Comparison of ENCODE assay signal across 20 cellular contexts in the genomic region with DNA sequence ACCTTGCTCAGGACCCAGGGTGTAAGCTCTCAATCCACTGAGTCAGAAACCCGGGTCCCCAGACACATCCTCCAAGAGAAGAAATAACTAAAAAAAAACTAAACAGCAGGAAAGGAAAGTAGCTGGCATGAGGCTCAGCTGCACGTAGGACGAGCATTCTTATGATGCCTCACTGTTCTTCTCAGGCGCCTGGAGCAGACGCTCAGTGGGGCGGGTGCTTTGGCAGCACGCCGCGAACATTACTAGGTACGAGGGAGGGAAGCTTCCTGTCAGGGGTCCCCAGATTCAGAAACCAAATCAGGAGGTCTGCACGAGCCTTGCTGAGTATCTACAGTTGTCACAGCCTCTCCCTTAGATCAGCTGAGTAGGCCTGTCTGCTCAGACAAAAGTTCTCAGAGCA.
A peak's percentile ranks its signal among the peaks of the same experiment; 100 is the strongest.
DNase-seq lines count a peak whose midpoint lies in the region; ATAC-seq and TF ChIP-seq lines count a peak whose summit lies in the region.
"Had no signal": no experiment of that assay in that cellular context is flagged by ENCODE, and none has a peak within 500 bp of the region (broad histone marks: within the 10 kb centered on the region; RNA-seq: fewer than 3 reads in every experiment).

No MANE protein-coding gene starts in this region.

- POLR2A ChIA-PET in activated CD4-positive, alpha-beta T cell treated with anti-CD3 and anti-CD28 coated beads for 36 hours (lab: Charles Lee): interaction anchor here (0.6 kb wide), 2 partner anchors 18 to 163 kb away, joined by 3 read pairs; no protein-coding TSS in a partner anchor
- POLR2A ChIA-PET in activated naive CD8-positive, alpha-beta T cell treated with anti-CD3 and anti-CD28 coated beads, Interleukin-2, amount 10 ng/mL, durations not matched to agents 7 days and 5 days (lab: Charles Lee): no interaction called here

- H3K9me3 Mint-ChIP-seq in activated CD4-positive, alpha-beta T cell treated with anti-CD3 and anti-CD28 coated beads for 36 hours (ENCODE audit: low read depth): no peaks in the 10 kb centered on the region
- no peaks in the 10 kb centered on the region for H3K9me3 Mint-ChIP-seq in activated naive CD8-positive, alpha-beta T cell treated with anti-CD3 and anti-CD28 coated beads, Interleukin-2, amount 10 ng/mL, durations not matched to agents 7 days and 5 days

- H3K36me3 Mint-ChIP-seq in activated CD4-positive, alpha-beta T cell treated with anti-CD3 and anti-CD28 coated beads for 36 hours (ENCODE audit: low read depth): peaks cover 84% of the 10 kb centered on the region
- H3K36me3 Mint-ChIP-seq in activated naive CD8-positive, alpha-beta T cell treated with anti-CD3 and anti-CD28 coated beads, Interleukin-2, amount 10 ng/mL, durations not matched to agents 7 days and 5 days: peaks cover 61% of the 10 kb centered on the region

- no peak overlapping the region for H3K4me3 Mint-ChIP-seq in activated CD4-positive, alpha-beta T cell treated with anti-CD3 and anti-CD28 coated beads for 36 hours
- no peak overlapping the region for H3K4me3 Mint-ChIP-seq in activated naive CD8-positive, alpha-beta T cell treated with anti-CD3 and anti-CD28 coated beads, Interleukin-2, amount 10 ng/mL, durations not matched to agents 7 days and 5 days

- no peak for ATAC-seq in activated CD4-positive, alpha-beta T cell treated with anti-CD3 and anti-CD28 coated beads for 36 hours
- ATAC-seq in activated naive CD8-positive, alpha-beta T cell treated with anti-CD3 and anti-CD28 coated beads, Interleukin-2, amount 10 ng/mL, durations not matched to agents 7 days and 5 days (ENCODE audit: low read depth): no peak
- ATAC-seq in GM18867 (IDR thresholded peaks at IDR 0.05; ENCODE audit: unreplicated experiment): no peak
- ATAC-seq: HepG2, lower lobe of right lung, PC-3 had no signal

- no peak for TF ChIP-seq CTCF in GM12875 (IDR thresholded peaks at IDR 0.05; ENCODE audit: borderline replicate concordance, insufficient read depth, low read depth, low read length)

- no peaks in the 10 kb centered on the region for H3K27me3 Mint-ChIP-seq in activated CD4-positive, alpha-beta T cell treated with anti-CD3 and anti-CD28 coated beads for 36 hours
- no peaks in the 10 kb centered on the region for H3K27me3 Mint-ChIP-seq in activated naive CD8-positive, alpha-beta T cell treated with anti-CD3 and anti-CD28 coated beads, Interleukin-2, amount 10 ng/mL, durations not matched to agents 7 days and 5 days

- H3K4me1 Mint-ChIP-seq in activated CD4-positive, alpha-beta T cell treated with anti-CD3 and anti-CD28 coated beads for 36 hours: peaks cover 48% of the 10 kb centered on the region
- peaks cover 61% of the 10 kb centered on the region for H3K4me1 Mint-ChIP-seq in activated naive CD8-positive, alpha-beta T cell treated with anti-CD3 and anti-CD28 coated beads, Interleukin-2, amount 10 ng/mL, durations not matched to agents 7 days and 5 days

- no peak for DNase-seq in activated CD4-positive, alpha-beta T cell treated with anti-CD3 and anti-CD28 coated beads for 36 hours
- DNase-seq in activated CD4-positive, alpha-beta T cell treated with anti-CD3 and anti-CD28 coated beads, Interleukin-2, amount 50 U/mL, for 1 hour: no peak
- no peak for DNase-seq in activated naive CD8-positive, alpha-beta T cell treated with anti-CD3 and anti-CD28 coated beads, Interleukin-2, amount 10 ng/mL, durations not matched to agents 7 days and 5 days
- DNase-seq in occipital lobe (lab: John Stamatoyannopoulos, UW): peak; percentile 25
- no peak for DNase-seq in NCI-H1092 treated with DMSO at 0.1 percent for 48 hours (lab: John Stamatoyannopoulos, UW)
- no peak for DNase-seq in NCI-H146 (lab: John Stamatoyannopoulos, UW)
- DNase-seq: C1 segment of cervical spinal cord; DMS153; GOT3; lower lobe of right lung; NCI-H1436; NCI-H2171 treated with DMSO at 0.1 percent for 48 hours; NCI-H774; PC-3; stimulated activated CD4-positive, alpha-beta T cell treated with anti-CD3 and anti-CD28 coated beads, Interleukin-2, amount 100 ng/mL, for 48 hours; T1000 had no signal

- intact Hi-C loops in activated CD4-positive, alpha-beta T cell treated with anti-CD3 and anti-CD28 coated beads for 36 hours (cut with DNase I, micrococcal nuclease): no loop called here

- peak overlapping the region; percentile 59 for H3K27ac Mint-ChIP-seq in activated CD4-positive, alpha-beta T cell treated with anti-CD3 and anti-CD28 coated beads for 36 hours
- peak overlapping the region; percentile 72 for H3K27ac Mint-ChIP-seq in activated naive CD8-positive, alpha-beta T cell treated with anti-CD3 and anti-CD28 coated beads, Interleukin-2, amount 10 ng/mL, durations not matched to agents 7 days and 5 days

- peak overlapping the region; percentile 79 for H3K4me3 ChIP-seq in GM12875 (ENCODE audit: low read depth, low read length)
- H3K4me3 ChIP-seq: ascending aorta, lower lobe of right lung had no signal

- CTCF ChIA-PET in activated CD4-positive, alpha-beta T cell treated with anti-CD3 and anti-CD28 coated beads for 36 hours (lab: Charles Lee): interaction anchor here (0.6 to 1.3 kb wide), 5 partner anchors 10 to 145 kb away, joined by 3 to 6 read pairs (median 3); no protein-coding TSS in a partner anchor
